In genomic region chr21:44310628-44311027, GRCh38 we compare ENCODE assay signal across 1 cellular context.
TF ChIP-seq lines count a peak whose summit lies in the region.

No MANE protein-coding gene starts in this region.

TF ChIP-seq in GM12878, 131 proteins besides CTCF, POLR2A, EP300 and RAD21:
- TF ChIP-seq SPI1 (IDR thresholded peaks at IDR 0.05; ENCODE audit: borderline replicate concordance, insufficient read depth, low read depth, low read length) = no peak
- TF ChIP-seq TCF3 (IDR thresholded peaks at IDR 0.05; ENCODE audit: borderline replicate concordance, insufficient read depth, low read depth, low read length) = 0 out of 2 replicates have a peak, but pooled peaks have one; percentile 25
- TF ChIP-seq BRCA1 (IDR thresholded peaks at IDR 0.05; ENCODE audit: low read depth, low read length) = no peak
- TF ChIP-seq USF1 (IDR thresholded peaks at IDR 0.05; ENCODE audit: borderline replicate concordance, extremely low read length, insufficient read depth, low read depth, low read length) = no peak
